Comparison of ENCODE assay signal across 13 cellular contexts in the genomic region with DNA sequence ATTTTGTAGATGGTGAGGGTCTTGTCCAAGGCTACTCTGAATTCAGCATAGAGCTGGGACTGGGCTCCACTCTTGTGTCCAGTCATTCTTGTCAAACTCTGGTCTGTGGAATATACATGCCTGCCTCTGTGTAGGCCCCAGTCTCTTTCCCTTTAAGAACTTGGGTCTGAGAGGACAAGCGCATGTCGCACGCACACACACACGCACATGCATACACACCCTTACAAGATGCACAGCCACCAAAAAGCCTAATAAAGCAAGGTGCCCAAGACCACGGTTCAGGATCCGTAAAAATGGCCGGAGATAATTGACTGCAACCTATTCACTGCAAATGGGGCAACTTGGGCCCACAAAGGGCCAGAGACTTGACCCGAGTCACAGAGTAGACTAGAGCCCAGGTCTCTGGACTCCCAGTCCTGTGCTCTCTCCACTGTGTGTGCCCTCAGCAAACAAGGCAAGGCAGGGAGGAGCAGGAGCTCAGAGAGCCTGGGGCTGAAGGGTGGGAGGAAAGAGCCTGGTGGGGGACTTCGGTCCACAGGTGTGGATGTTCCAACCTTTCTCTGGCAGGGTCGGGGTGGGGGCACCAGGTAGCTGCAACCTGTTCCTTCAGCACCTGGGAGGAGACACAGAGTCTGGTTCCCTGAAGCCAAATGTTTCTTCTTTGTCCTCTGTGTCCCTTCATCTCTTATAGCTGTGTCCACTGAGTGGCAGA. TPM values are rescaled to one million over a fixed set of nuclear protein-coding genes. Genes with fewer than 3 reads are reported as not detected.
DNase-seq lines count a peak whose midpoint lies in the region; ATAC-seq and TF ChIP-seq lines count a peak whose summit lies in the region.
"Had no signal": no experiment of that assay in that cellular context is flagged by ENCODE, and none has a peak within 500 bp of the region (broad histone marks: within the 10 kb centered on the region; RNA-seq: fewer than 3 reads in every experiment).

No MANE protein-coding gene starts in this region.

- H3K4me3 ChIP-seq in lung (peak overlapping the region; percentile 53), upper lobe of left lung (peak overlapping the region in 3 of 4 donors; percentile 58 to 81 (median 64))
- H3K4me3 ChIP-seq in CD8-positive, alpha-beta T cell (ENCODE audit: low read depth, low read length): no peak overlapping the region

- no peak for TF ChIP-seq EP300 in upper lobe of left lung (IDR thresholded peaks at IDR 0.05)

- H3K27ac ChIP-seq in lung (ENCODE audit: low read depth in 1 of 2, low read length in 1 of 2): peak overlapping the region in 1 of 2 donors; percentile 71
- H3K27ac ChIP-seq in upper lobe of left lung: peak overlapping the region; percentile 51 to 76 (median 65)
- no peak overlapping the region for H3K27ac ChIP-seq in CD8-positive, alpha-beta T cell (ENCODE audit: low read depth, low read length)
- H3K27ac ChIP-seq: WERI-Rb-1 had no signal

- H3K4me1 ChIP-seq in lung (ENCODE audit: control insufficient read depth in 2 of 2, insufficient read depth in 2 of 2, low read length in 2 of 2) (peaks cover 2 to 8% of the 10 kb centered on the region in 2 donors), upper lobe of left lung (peaks cover 5 to 19% (median 11%) of the 10 kb centered on the region in 4 donors)
- no peaks in the 10 kb centered on the region for H3K4me1 ChIP-seq in CD8-positive, alpha-beta T cell (ENCODE audit: insufficient read depth, low read length)

- no peaks in the 10 kb centered on the region for H3K9me3 Mint-ChIP-seq in activated naive CD4-positive, alpha-beta T cell treated with anti-CD3 and anti-CD28 coated beads for 36 hours
- no peaks in the 10 kb centered on the region for H3K9me3 Mint-ChIP-seq in activated naive CD4-positive, alpha-beta T cell treated with anti-CD3 and anti-CD28 coated beads, Interleukin-2, amount 50 U/mL, for 72 hours
- H3K9me3 Mint-ChIP-seq in WTC11: no peaks in the 10 kb centered on the region
- H3K9me3 Mint-ChIP-seq in CD8-positive, alpha-beta T cell: no peaks in the 10 kb centered on the region

- H3K36me3 ChIP-seq in lung (ENCODE audit: control insufficient read depth in 2 of 2, insufficient read depth in 2 of 2, low read length in 2 of 2): no peaks in the 10 kb centered on the region
- no peaks in the 10 kb centered on the region for H3K36me3 ChIP-seq in upper lobe of left lung
- no peaks in the 10 kb centered on the region for H3K36me3 ChIP-seq in CD8-positive, alpha-beta T cell (ENCODE audit: insufficient read depth, low read length)
- H3K36me3 ChIP-seq: WERI-Rb-1 had no signal

- H3K27me3 Mint-ChIP-seq in activated naive CD4-positive, alpha-beta T cell treated with anti-CD3 and anti-CD28 coated beads for 36 hours (ENCODE audit: low read depth): peaks cover 52% of the 10 kb centered on the region
- H3K27me3 Mint-ChIP-seq in WTC11 (ENCODE audit: low read depth): peaks cover 50% of the 10 kb centered on the region
- peaks cover 44% of the 10 kb centered on the region for H3K27me3 Mint-ChIP-seq in CD8-positive, alpha-beta T cell (ENCODE audit: low read depth)

- TF ChIP-seq POLR2A in upper lobe of left lung (IDR thresholded peaks at IDR 0.05): no peak

- CTCF ChIA-PET in activated naive CD4-positive, alpha-beta T cell treated with anti-CD3 and anti-CD28 coated beads for 36 hours (lab: Charles Lee): no interaction called here
- CTCF ChIA-PET in WTC11 (lab: Charles Lee): no interaction called here
- CTCF ChIA-PET in CD8-positive, alpha-beta T cell (lab: Charles Lee): no interaction called here

- H3K27me3 ChIP-seq in lung (ENCODE audit: control insufficient read depth, insufficient read depth): no peaks in the 10 kb centered on the region
- H3K27me3 ChIP-seq in upper lobe of left lung: peaks cover 0 to 12% (median 5%) of the 10 kb centered on the region in 4 donors
- H3K27me3 ChIP-seq in CD8-positive, alpha-beta T cell (ENCODE audit: insufficient read depth, low read length): peaks cover 11% of the 10 kb centered on the region

- H3K9me3 ChIP-seq in lung (ENCODE audit: control insufficient read depth in 2 of 2, insufficient read depth in 1 of 2, low read length in 1 of 2) (no peaks in the 10 kb centered on the region), upper lobe of left lung (no peaks in the 10 kb centered on the region)
- H3K9me3 ChIP-seq in CD8-positive, alpha-beta T cell (ENCODE audit: low read length): no peaks in the 10 kb centered on the region

- POLR2A ChIA-PET in WTC11 (lab: Charles Lee): interaction anchor here (0.5 kb wide), 1 partner anchor 148 kb away, joined by 3 read pairs; no protein-coding TSS in a partner anchor
- POLR2A ChIA-PET in CD8-positive, alpha-beta T cell (lab: Charles Lee): no interaction called here

- no peaks in the 10 kb centered on the region for H3K36me3 Mint-ChIP-seq in activated naive CD4-positive, alpha-beta T cell treated with anti-CD3 and anti-CD28 coated beads for 36 hours (ENCODE audit: low read depth)
- H3K36me3 Mint-ChIP-seq in activated naive CD4-positive, alpha-beta T cell treated with anti-CD3 and anti-CD28 coated beads, Interleukin-2, amount 50 U/mL, for 72 hours: no peaks in the 10 kb centered on the region
- no peaks in the 10 kb centered on the region for H3K36me3 Mint-ChIP-seq in WTC11
- H3K36me3 Mint-ChIP-seq in CD8-positive, alpha-beta T cell: no peaks in the 10 kb centered on the region
- H3K36me3 Mint-ChIP-seq: IgD-negative memory B cell; stimulated activated naive B cell treated with anti-CD40 and anti-IgM and Interleukin-4, amounts not matched to agents 10 μg/mL and 1 μg/mL and 100 μg/mL, for 72 hours had no signal

- intact Hi-C loops in activated naive CD4-positive, alpha-beta T cell treated with anti-CD3 and anti-CD28 coated beads for 36 hours (cut with micrococcal nuclease): no loop called here
- intact Hi-C loops in CD8-positive, alpha-beta T cell (cut with DNase I, micrococcal nuclease): no loop called here

- H3K27ac Mint-ChIP-seq in activated naive CD4-positive, alpha-beta T cell treated with anti-CD3 and anti-CD28 coated beads for 36 hours: no peak overlapping the region
- H3K27ac Mint-ChIP-seq in activated naive CD4-positive, alpha-beta T cell treated with anti-CD3 and anti-CD28 coated beads, Interleukin-2, amount 50 U/mL, for 72 hours: no peak overlapping the region
- H3K27ac Mint-ChIP-seq in WTC11: no peak overlapping the region
- no peak overlapping the region for H3K27ac Mint-ChIP-seq in CD8-positive, alpha-beta T cell
- H3K27ac Mint-ChIP-seq: IgD-negative memory B cell; stimulated activated naive B cell treated with anti-CD40 and anti-IgM and Interleukin-4, amounts not matched to agents 10 μg/mL and 1 μg/mL and 100 μg/mL, for 72 hours had no signal

- TF ChIP-seq CTCF in WTC11 (IDR thresholded peaks at IDR 0.05) (no peak), lung (IDR thresholded peaks at IDR 0.05; ENCODE audit: control extremely low read depth, extremely low read depth) (no peak), upper lobe of left lung (IDR thresholded peaks at IDR 0.05) (no peak)
- TF ChIP-seq CTCF in CD8-positive, alpha-beta T cell (IDR thresholded peaks at IDR 0.05): no peak

- no peak for DNase-seq in activated naive CD4-positive, alpha-beta T cell treated with anti-CD3 and anti-CD28 coated beads for 36 hours
- no peak for DNase-seq in activated naive CD4-positive, alpha-beta T cell treated with anti-CD3 and anti-CD28 coated beads, Interleukin-2, amount 50 U/mL, for 72 hours (ENCODE audit: low spot score in 2 of 2)
- DNase-seq in WTC11 (ENCODE audit: low spot score) (no peak), lung (ENCODE audit: low spot score) (no peak), upper lobe of left lung (no peak), NCI-H526 treated with DMSO at 0.1 percent for 48 hours (lab: John Stamatoyannopoulos, UW) (no peak)
- no peak for DNase-seq in CD8-positive, alpha-beta T cell
- DNase-seq: NCI-H1092 treated with DMSO at 0.1 percent for 48 hours; OCI-M1; stimulated activated naive B cell treated with anti-CD40 and anti-IgM and Interleukin-4, amounts not matched to agents 10 μg/mL and 1 μg/mL and 100 μg/mL, for 72 hours had no signal

- ATAC-seq in activated naive CD4-positive, alpha-beta T cell treated with anti-CD3 and anti-CD28 coated beads, Interleukin-2, amount 50 U/mL, for 72 hours: no peak
- ATAC-seq in WTC11: no peak
- ATAC-seq in lung (ENCODE audit: insufficient read depth, low FRiP score): no peak
- no peak for ATAC-seq in upper lobe of left lung (ENCODE audit: low FRiP score in 2 of 2)
- no peak for ATAC-seq in GM21367 (IDR thresholded peaks at IDR 0.05; ENCODE audit: unreplicated experiment)
- no peak for ATAC-seq in CD8-positive, alpha-beta T cell

- H3K4me1 Mint-ChIP-seq in activated naive CD4-positive, alpha-beta T cell treated with anti-CD3 and anti-CD28 coated beads for 36 hours (ENCODE audit: low read depth): peaks cover 1% of the 10 kb centered on the region
- H3K4me1 Mint-ChIP-seq in WTC11: peaks cover 15% of the 10 kb centered on the region
- H3K4me1 Mint-ChIP-seq in CD8-positive, alpha-beta T cell (ENCODE audit: low read depth): peaks cover 7% of the 10 kb centered on the region

- WGBS in lung, 2 donors: 78 to 94% methylated on average over 10 of the region's 10 CpGs
- 78 to 80% methylated on average over 10 of the region's 10 CpGs for WGBS in upper lobe of left lung, 2 donors

- peak overlapping the region; percentile 14 for H3K4me3 Mint-ChIP-seq in activated naive CD4-positive, alpha-beta T cell treated with anti-CD3 and anti-CD28 coated beads for 36 hours
- peak overlapping the region; percentile 71 for H3K4me3 Mint-ChIP-seq in WTC11
- no peak overlapping the region for H3K4me3 Mint-ChIP-seq in CD8-positive, alpha-beta T cell

RNA-seq across cellular contexts. Expression of a gene that starts 0.9 kb away (rescaled TPM):
- under 1 TPM in 1 of 2 experiments, not detected in 1; 0.19 TPM for total RNA-seq in activated naive CD4-positive, alpha-beta T cell treated with anti-CD3 and anti-CD28 coated beads for 36 hours
- under 1 TPM in 1 of 2 donors, not detected in 1; 0.04 TPM for total RNA-seq in activated naive CD4-positive, alpha-beta T cell treated with anti-CD3 and anti-CD28 coated beads, Interleukin-2, amount 50 U/mL, for 72 hours
- 9.4 to 11.5 TPM (median 11.4 TPM) in 3 replicates for total RNA-seq in WTC11 (2021)
- 10 to 100 TPM in 1 of 2 donors, 1 to 10 TPM in 1; 2.3 to 22.6 TPM for total RNA-seq in lung
- 10 to 100 TPM in 1 of 2 donors, 1 to 10 TPM in 1; 9.2 to 11.8 TPM for polyA plus RNA-seq in lung
- total RNA-seq in upper lobe of left lung: 10 to 100 TPM; 15.5 to 39.8 (median 26.5) TPM
- total RNA-seq in CD8-positive, alpha-beta T cell: not detected
- polyA plus RNA-seq: IgD-negative memory B cell had no signal
